Comparison of ENCODE assay signal across 17 cellular contexts in the genomic region with DNA sequence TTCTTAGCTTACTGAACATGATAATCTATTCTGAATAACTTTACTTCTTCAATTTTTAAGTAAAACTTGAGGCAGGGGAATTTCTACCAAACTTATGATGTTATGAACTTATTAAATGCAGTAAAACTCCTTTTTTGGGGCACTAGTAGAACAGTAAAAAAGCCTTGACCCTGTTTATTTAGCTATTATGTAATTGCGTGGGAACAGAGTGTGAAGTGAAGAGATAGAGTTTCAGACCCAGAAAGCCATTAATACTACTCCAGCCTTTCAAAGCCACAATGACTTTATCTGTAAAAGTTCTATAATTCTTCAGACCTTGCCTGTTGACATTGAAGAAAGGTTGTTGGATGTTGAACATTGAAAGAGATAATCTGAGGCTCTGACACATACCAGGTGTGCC.
A peak's percentile ranks its signal among the peaks of the same experiment; 100 is the strongest.
DNase-seq lines count a peak whose midpoint lies in the region; FAIRE-seq and TF ChIP-seq lines count a peak whose summit lies in the region.
"Had no signal": no experiment of that assay in that cellular context is flagged by ENCODE, and none has a peak within 500 bp of the region (broad histone marks: within the 10 kb centered on the region; RNA-seq: fewer than 3 reads in every experiment).

No MANE protein-coding gene starts in this region.

- H3K27me3 Mint-ChIP-seq in H9 (ENCODE audit: low read depth), result no peaks in the 10 kb centered on the region
- H3K27me3 Mint-ChIP-seq: CD4-positive, alpha-beta memory T cell had no signal

- H3T11ph ChIP-seq in H9 (ENCODE audit: low read length), result no peak overlapping the region

- no peak for FAIRE-seq in kidney (lab: Jason Lieb, UNC)
- FAIRE-seq: G401.6, GM18507 had no signal

- H3K18ac ChIP-seq in H9 (ENCODE audit: insufficient read length, low read depth, low read length), result no peak overlapping the region

- H3K79me2 ChIP-seq in H9 (ENCODE audit: insufficient read depth, low read length) (no peaks in the 10 kb centered on the region), SU-DHL-6 (ENCODE audit: insufficient read depth, low read length) (no peaks in the 10 kb centered on the region), hepatocyte (no peaks in the 10 kb centered on the region)

- no peaks in the 10 kb centered on the region; a peak in 1 of 7 replicates for H3K36me3 Mint-ChIP-seq in H9 (ENCODE audit: insufficient read depth in 1 of 3, low read depth in 3 of 3)
- H3K36me3 Mint-ChIP-seq: CD4-positive, alpha-beta memory T cell had no signal

- no peak overlapping the region for H4K91ac ChIP-seq in H9 (ENCODE audit: insufficient read length, low read depth, low read length)

- peaks cover 4 to 7% of the 10 kb centered on the region in 2 experiments; a peak in 2 of 4 replicates for H3K4me1 Mint-ChIP-seq in H9
- H3K4me1 Mint-ChIP-seq: CD4-positive, alpha-beta memory T cell had no signal

- no peaks in the 10 kb centered on the region for H3K9me2 ChIP-seq in SU-DHL-6 (replicated peaks; ENCODE audit: insufficient read depth, low read length)
- H3K9me2 ChIP-seq in hepatocyte (replicated peaks; ENCODE audit: insufficient read depth), result no peaks in the 10 kb centered on the region

- TF ChIP-seq CTCF in H9 (conservative IDR thresholded peaks at IDR 0.05), result no peak
- no peak for TF ChIP-seq CTCF in SU-DHL-6 (IDR thresholded peaks at IDR 0.05; ENCODE audit: insufficient read depth, low read length, poor library complexity, severe bottlenecking)
- TF ChIP-seq CTCF in hepatocyte (IDR thresholded peaks at IDR 0.05; ENCODE audit: poor library complexity), result no peak
- no peak for TF ChIP-seq CTCF in kidney (IDR thresholded peaks at IDR 0.05; ENCODE audit: borderline replicate concordance, extremely low read depth, insufficient read depth)
- no peak for TF ChIP-seq CTCF in ascending aorta (IDR thresholded peaks at IDR 0.05)

- H2AK5ac ChIP-seq in H9 (ENCODE audit: insufficient read length, low read length), result no peak overlapping the region

- H3K14ac ChIP-seq in H9 (ENCODE audit: insufficient read depth, low read length), result no peak overlapping the region

- H3K4me2 ChIP-seq in H9 (ENCODE audit: insufficient read depth, insufficient read length, low read length) (no peak overlapping the region), SU-DHL-6 (ENCODE audit: low read depth, low read length, poor library complexity, severe bottlenecking) (no peak overlapping the region), hepatocyte (no peak overlapping the region)

- H2BK120ac ChIP-seq in H9 (ENCODE audit: low read depth, low read length, poor library complexity, severe bottlenecking), result no peak overlapping the region

- no peak overlapping the region for H3K9ac ChIP-seq in H9 (ENCODE audit: extremely low read depth, insufficient read length, low read length)
- no peak overlapping the region for H3K9ac ChIP-seq in SU-DHL-6 (ENCODE audit: low read length)
- H3K9ac ChIP-seq in kidney (ENCODE audit: low read length in 2 of 2), result no peak overlapping the region
- H3K9ac ChIP-seq: GM23248 had no signal

- DNase-seq in H9 (no peak), hepatocyte (ENCODE audit: low spot score) (no peak), activated gamma-delta T cell (lab: John Stamatoyannopoulos, UW) (no peak), kidney (no peak), ascending aorta (ENCODE audit: low spot score in 2 of 2) (no peak)
- DNase-seq: C1 segment of cervical spinal cord; Calu3; CD4-positive, alpha-beta memory T cell; COR-L47; DMS53; DMS79 treated with DMSO at 0.1 percent for 48 hours; GM23248; HFFc6 had no signal

- peak overlapping the region; percentile 91 for H4K8ac ChIP-seq in H9 (replicated peaks; ENCODE audit: insufficient read length, low read depth, low read length)

- no peaks in the 10 kb centered on the region for H3F3A ChIP-seq in SU-DHL-6 (ENCODE audit: insufficient read depth)

- H3K4ac ChIP-seq in H9 (ENCODE audit: low read depth, low read length), result no peak overlapping the region

- H3K27ac ChIP-seq in H9 (ENCODE audit: insufficient read length, low read depth, low read length), result no peak overlapping the region
- no peak overlapping the region for H3K27ac ChIP-seq in SU-DHL-6 (ENCODE audit: low read depth, low read length)
- no peak overlapping the region for H3K27ac ChIP-seq in hepatocyte
- no peak overlapping the region for H3K27ac ChIP-seq in kidney (ENCODE audit: low read depth in 2 of 2, low read length in 2 of 2)
- H3K27ac ChIP-seq in ascending aorta, result no peak overlapping the region
- H3K27ac ChIP-seq: GM23248 had no signal

- H3K23ac ChIP-seq in H9 (ENCODE audit: insufficient read length, low read depth, low read length), result no peak overlapping the region

- no peak overlapping the region for H3K4me3 ChIP-seq in SU-DHL-6 (ENCODE audit: insufficient read depth, low read length, poor library complexity, severe bottlenecking)
- no peak overlapping the region for H3K4me3 ChIP-seq in hepatocyte
- H3K4me3 ChIP-seq in kidney (ENCODE audit: low read length in 2 of 2), result no peak overlapping the region
- H3K4me3 ChIP-seq in ascending aorta, result no peak overlapping the region
- H3K4me3 ChIP-seq: GM23248, HAP-1 had no signal

- no peaks in the 10 kb centered on the region for H3K9me3 ChIP-seq in H9 (ENCODE audit: control insufficient read depth, low read depth, low read length)
- H3K9me3 ChIP-seq in SU-DHL-6 (ENCODE audit: insufficient read depth, low read length), result no peaks in the 10 kb centered on the region
- H3K9me3 ChIP-seq in hepatocyte (ENCODE audit: low read depth), result no peaks in the 10 kb centered on the region
- no peaks in the 10 kb centered on the region for H3K9me3 ChIP-seq in kidney (ENCODE audit: control insufficient read depth in 1 of 2, low read length in 2 of 2)
- H3K9me3 ChIP-seq in ascending aorta, result no peaks in the 10 kb centered on the region
- H3K9me3 ChIP-seq: HAP-1 had no signal

- H3K36me3 ChIP-seq in SU-DHL-6 (ENCODE audit: low read length) (no peaks in the 10 kb centered on the region), hepatocyte (replicated peaks; ENCODE audit: insufficient read depth, low read depth) (no peaks in the 10 kb centered on the region), kidney (ENCODE audit: control insufficient read depth in 1 of 2, insufficient read depth in 2 of 2, low read length in 2 of 2) (no peaks in the 10 kb centered on the region), ascending aorta (no peaks in the 10 kb centered on the region)
- H3K36me3 ChIP-seq: HAP-1 had no signal

- intact Hi-C loops in kidney (cut with DNase I) (no loop called here), ascending aorta (cut with DNase I) (no loop called here)

- H3K9me3 Mint-ChIP-seq in H9, result no peaks in the 10 kb centered on the region; a peak in 1 of 5 replicates

- no peak overlapping the region for H2BK20ac ChIP-seq in H9 (ENCODE audit: low read depth, low read length, poor library complexity, severe bottlenecking)

- no peak overlapping the region for H4K5ac ChIP-seq in H9 (ENCODE audit: insufficient read length, low read depth, low read length)

- whole genome bisulfite sequencing in H9 (ENCODE audit: extremely low coverage, insufficient read length, low lambda C conversion rate), result no CpG with 5 or more reads among the region's 1 CpG
- WGBS in hepatocyte (ENCODE audit: low lambda C conversion rate, missing lambda C conversion rate), result 54% methylated on average over 1 of the region's 1 CpG

- no peaks in the 10 kb centered on the region for H3K27me3 ChIP-seq in H9 (ENCODE audit: insufficient read depth, low read length)
- no peaks in the 10 kb centered on the region for H3K27me3 ChIP-seq in SU-DHL-6 (ENCODE audit: low read length)
- no peaks in the 10 kb centered on the region for H3K27me3 ChIP-seq in hepatocyte
- H3K27me3 ChIP-seq in ascending aorta, result no peaks in the 10 kb centered on the region

- no peak overlapping the region for H3K27ac Mint-ChIP-seq in H9
- H3K27ac Mint-ChIP-seq: CD4-positive, alpha-beta memory T cell; HFFc6 had no signal

- no peaks in the 10 kb centered on the region; the same call in 1 of the 2 replicates for H3K4me1 ChIP-seq in H9 (ENCODE audit: insufficient read depth, low read length)
- H3K4me1 ChIP-seq in hepatocyte (ENCODE audit: insufficient read depth), result peaks cover 6% of the 10 kb centered on the region
- no peaks in the 10 kb centered on the region for H3K4me1 ChIP-seq in kidney (ENCODE audit: control insufficient read depth in 1 of 2, insufficient read depth in 1 of 2, low read depth in 1 of 2, low read length in 2 of 2)
- H3K4me1 ChIP-seq in ascending aorta, result no peaks in the 10 kb centered on the region
- H3K4me1 ChIP-seq: HAP-1 had no signal

- no peak overlapping the region for H3K4me3 Mint-ChIP-seq in H9
- H3K4me3 Mint-ChIP-seq: CD4-positive, alpha-beta memory T cell; HFFc6 had no signal

- no peak overlapping the region for H2BK5ac ChIP-seq in H9 (ENCODE audit: insufficient read length, low read length)

- no peaks in the 10 kb centered on the region for H3K79me1 ChIP-seq in H9 (ENCODE audit: insufficient read depth, low read depth, low read length, poor library complexity, severe bottlenecking)

- H3K56ac ChIP-seq in H9 (ENCODE audit: insufficient read length, low read depth, low read length), result no peak overlapping the region

- H2AFZ ChIP-seq in H9 (ENCODE audit: low read length) (no peak overlapping the region), SU-DHL-6 (ENCODE audit: low read depth, low read length, severe bottlenecking) (peak overlapping the region; percentile 62), hepatocyte (peak overlapping the region; percentile 37)
- H2AFZ ChIP-seq: GM23248 had no signal

- no peak overlapping the region for H2BK15ac ChIP-seq in H9 (ENCODE audit: low read depth, low read length)

- H2BK12ac ChIP-seq in H9 (ENCODE audit: insufficient read length, low read depth, low read length), result no peak overlapping the region

- no peaks in the 10 kb centered on the region for H3K23me2 ChIP-seq in H9 (ENCODE audit: insufficient read length, low read depth, low read length, poor library complexity, severe bottlenecking)

- H4K20me1 ChIP-seq in H9 (ENCODE audit: control insufficient read depth, insufficient read depth, insufficient read length), result no peaks in the 10 kb centered on the region
- no peaks in the 10 kb centered on the region for H4K20me1 ChIP-seq in SU-DHL-6 (ENCODE audit: low read depth, low read length)
- H4K20me1 ChIP-seq in hepatocyte (ENCODE audit: insufficient read depth, poor library complexity, severe bottlenecking), result no peaks in the 10 kb centered on the region
